Comparison of ENCODE assay signal across 8 cellular contexts in the genomic region with DNA sequence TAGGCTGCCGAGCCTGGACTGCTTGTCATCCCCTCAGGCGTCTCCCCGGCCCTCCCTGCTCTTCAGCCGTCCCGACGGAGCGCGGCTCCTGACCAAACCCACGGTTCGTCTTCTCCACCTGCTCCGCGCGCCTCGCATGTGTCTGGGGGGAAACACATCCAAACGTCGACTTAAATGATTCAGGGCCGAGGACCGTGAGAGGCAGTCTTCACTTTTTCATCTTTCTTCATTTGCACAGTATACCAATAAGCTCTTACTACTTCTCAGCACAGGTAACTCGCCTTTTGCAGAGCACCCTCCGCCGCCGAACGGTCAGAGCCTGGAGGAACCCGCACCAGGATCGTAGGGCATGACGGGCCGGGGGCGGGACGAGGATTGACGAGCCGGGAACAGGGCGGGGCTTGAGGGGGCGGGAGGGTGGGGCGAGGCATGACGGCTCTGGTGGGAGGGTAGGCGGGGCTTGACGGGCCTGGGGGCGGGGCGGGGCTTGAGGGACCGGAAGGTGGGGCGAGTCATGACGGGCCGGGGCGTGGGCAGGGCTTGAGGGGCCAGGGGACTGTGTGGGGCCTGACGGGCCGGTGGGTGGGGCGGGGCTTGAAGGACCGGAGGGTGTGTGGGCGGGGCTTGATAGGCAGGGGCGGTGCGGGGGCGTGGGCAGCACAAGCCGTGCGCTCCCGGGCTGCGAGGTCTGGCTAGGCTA. TPM values are rescaled to one million over a fixed set of nuclear protein-coding genes. Genes with fewer than 3 reads are reported as not detected.
DNase-seq lines count a peak whose midpoint lies in the region; ATAC-seq, FAIRE-seq and TF ChIP-seq lines count a peak whose summit lies in the region.

A gene with protein sequence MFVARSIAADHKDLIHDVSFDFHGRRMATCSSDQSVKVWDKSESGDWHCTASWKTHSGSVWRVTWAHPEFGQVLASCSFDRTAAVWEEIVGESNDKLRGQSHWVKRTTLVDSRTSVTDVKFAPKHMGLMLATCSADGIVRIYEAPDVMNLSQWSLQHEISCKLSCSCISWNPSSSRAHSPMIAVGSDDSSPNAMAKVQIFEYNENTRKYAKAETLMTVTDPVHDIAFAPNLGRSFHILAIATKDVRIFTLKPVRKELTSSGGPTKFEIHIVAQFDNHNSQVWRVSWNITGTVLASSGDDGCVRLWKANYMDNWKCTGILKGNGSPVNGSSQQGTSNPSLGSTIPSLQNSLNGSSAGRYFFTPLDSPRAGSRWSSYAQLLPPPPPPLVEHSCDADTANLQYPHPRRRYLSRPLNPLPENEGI (plus strand): TSS at position 657 of the 700 bp plus-strand sequence. CDS start 111 bp downstream, outside the sequence.

- TSS peak; percentile 88 for BruUV-seq in mammary epithelial cell (replicated peaks; lab: Mats Ljungman, UMichigan)

- H3K9ac ChIP-seq in mammary epithelial cell (ENCODE audit: insufficient read depth, low read length), result peak within 1 kb of the TSS; percentile 98

- 0% methylated on average over 1 of the region's 56 CpGs for WGBS in mammary epithelial cell (ENCODE audit: low coverage, missing lambda C conversion rate)
- WGBS in small intestine, 3 donors, result 0 to 1% (median 1%) methylated on average over 45 to 56 of the region's 56 CpGs

- H3K9me3 ChIP-seq in mammary epithelial cell (replicated peaks; ENCODE audit: insufficient read depth, low read length), result no peaks in the 10 kb centered on the region
- H3K9me3 ChIP-seq in small intestine (ENCODE audit: control insufficient read depth, low read depth), result no peaks in the 10 kb centered on the region

- H3K4me1 ChIP-seq in mammary epithelial cell (ENCODE audit: insufficient read depth, low read length) (peaks cover 7% of the 10 kb centered on the region), small intestine (ENCODE audit: control insufficient read depth in 2 of 2, insufficient read depth in 1 of 2, low read depth in 1 of 2, low read length in 1 of 2) (peaks cover 0 to 5% of the 10 kb centered on the region in 2 donors)

- peaks cover 41% of the 10 kb centered on the region for H3K79me2 ChIP-seq in mammary epithelial cell (ENCODE audit: insufficient read depth, low read length)

- intact Hi-C loops in mammary epithelial cell (cut with micrococcal nuclease), result loop anchor here (5.0 kb wide), 3 partner anchors 65 to 780 kb away; a partner anchor contains a TSS

- H4K20me1 ChIP-seq in mammary epithelial cell (ENCODE audit: insufficient read depth, low read length), result no peaks in the 10 kb centered on the region

- peak within 1 kb of the TSS; percentile 99 for H3K4me2 ChIP-seq in mammary epithelial cell (ENCODE audit: insufficient read depth, low read depth, low read length)

- dilution Hi-C loops in mammary epithelial cell (cut with HindIII; ENCODE audit: low sequenced_read_pairs), result no loop called here

- TF ChIP-seq CTCF in WI38 (IDR thresholded peaks at IDR 0.05; ENCODE audit: low read depth, low read length), result no peak
- no peak for TF ChIP-seq CTCF in mammary epithelial cell (conservative IDR thresholded peaks at IDR 0.05 in 1 of 2, IDR thresholded peaks at IDR 0.05 in 1 of 2; ENCODE audit: extremely low read depth in 1 of 2, insufficient read depth in 1 of 2, low read depth in 1 of 2, low read length in 2 of 2)

- H3K27me3 ChIP-seq in mammary epithelial cell (ENCODE audit: insufficient read depth, low read length), result no peaks in the 10 kb centered on the region
- H3K27me3 ChIP-seq in small intestine (ENCODE audit: control insufficient read depth in 2 of 2, insufficient read depth in 2 of 2, low read length in 2 of 2), result no peaks in the 10 kb centered on the region

- ATAC-seq in GM18873 (IDR thresholded peaks at IDR 0.05; ENCODE audit: low FRiP score, unreplicated experiment) (peak; percentile 42), HG03159 (IDR thresholded peaks at IDR 0.05; ENCODE audit: unreplicated experiment) (peak; percentile 69)

- FAIRE-seq in small intestine (lab: Jason Lieb, UNC), result no peak

- H3K36me3 ChIP-seq in mammary epithelial cell (ENCODE audit: insufficient read depth, low read length), result no peaks in the 10 kb centered on the region
- H3K36me3 ChIP-seq in small intestine (ENCODE audit: control insufficient read depth in 2 of 2, insufficient read depth in 2 of 2, low read length in 2 of 2), result no peaks in the 10 kb centered on the region

- in situ Hi-C loops in ACHN (cut with HindIII; ENCODE audit: low pct_ligation_motif_present, low pct_unique_long_range_greater_than_20kb, low sequenced_read_pairs) (no loop called here), mammary epithelial cell (cut with MboI; ENCODE audit: low sequenced_read_pairs in 2 of 2) (loop anchor here (25.0 kb wide), 1 partner anchor 560 kb away; a partner anchor contains a TSS)

- peak within 1 kb of the TSS; percentile 98 for H3K4me3 ChIP-seq in WI38 (ENCODE audit: low read depth, low read length)
- peak within 1 kb of the TSS; percentile 90 to 99 (median 93) for H3K4me3 ChIP-seq in mammary epithelial cell (replicated peaks in 1 of 3; ENCODE audit: insufficient read depth in 1 of 3, low read depth in 2 of 3, low read length in 3 of 3)
- H3K4me3 ChIP-seq in small intestine (ENCODE audit: low read depth in 1 of 2, low read length in 2 of 2), result peak within 1 kb of the TSS; percentile 46 to 72

- H2AFZ ChIP-seq in mammary epithelial cell (ENCODE audit: low read depth, low read length), result peak within 1 kb of the TSS; percentile 94

- CTCF ChIA-PET in mammary epithelial cell (lab: Charles Lee; ENCODE audit: low non-redundant PET), result interaction anchor here (0.5 kb wide), 1 partner anchor 204 kb away, joined by 4 read pairs; no protein-coding TSS in a partner anchor

- DNase-seq in ACHN (peak; percentile 92), NCI-H2227 treated with DMSO at 0.1 percent for 48 hours (lab: John Stamatoyannopoulos, UW) (peak; percentile 99), mammary epithelial cell (peak; percentile 94), iPS-NIHi11 (ENCODE audit: low spot score) (peak; percentile 95), small intestine (peak; percentile 98)

- peak within 1 kb of the TSS; percentile 96 for H3K27ac ChIP-seq in mammary epithelial cell (ENCODE audit: insufficient read depth, low read depth, low read length)
- peak within 1 kb of the TSS; percentile 87 to 97 for H3K27ac ChIP-seq in small intestine (ENCODE audit: low read depth in 1 of 2, low read length in 1 of 2)

RNA-seq across cellular contexts. Expression of the gene that starts here (rescaled TPM):
- 10 to 100 TPM; 41.0 to 67.8 TPM for total RNA-seq in mammary epithelial cell
- polyA plus RNA-seq in mammary epithelial cell (40.7 TPM), small intestine (10 to 100 TPM; 15.2 to 19.8 (median 16.2) TPM)
- 232 TPM for polyA minus RNA-seq in mammary epithelial cell

Comparison
In these comparisons a context has a peak if more than half of its experiments do, and no peak if none do; other contexts are left out.
1. Peak in every context shown above with its lines: DNase-seq, ATAC-seq, H3K4me3 ChIP-seq and H3K27ac ChIP-seq.